11 cellular contexts compared by ENCODE assay signal in genomic region chr16:11596572-11597226, GRCh38. TPM values are rescaled to one million over a fixed set of nuclear protein-coding genes. Genes with fewer than 3 reads are reported as not detected.
DNase-seq lines count a peak whose midpoint lies in the region; ATAC-seq and TF ChIP-seq lines count a peak whose summit lies in the region.
"Had no signal": no experiment of that assay in that cellular context is flagged by ENCODE, and none has a peak within 500 bp of the region (broad histone marks: within the 10 kb centered on the region; RNA-seq: fewer than 3 reads in every experiment).

No MANE protein-coding gene starts in this region.

- peaks cover 26% of the 10 kb centered on the region for H3K4me1 Mint-ChIP-seq in stimulated activated naive CD8-positive, alpha-beta T cell treated with anti-CD3 and anti-CD28 coated beads, Interleukin-15, amount 100 ng/mL, for 72 hours
- H3K4me1 Mint-ChIP-seq in naive thymus-derived CD8-positive, alpha-beta T cell: peaks cover 13 to 31% (median 26%) of the 10 kb centered on the region in 4 donors

- H3K4me3 ChIP-seq in epithelial cell of esophagus (ENCODE audit: low read length): no peak overlapping the region

- H3K9me3 Mint-ChIP-seq in stimulated activated naive CD8-positive, alpha-beta T cell treated with anti-CD3 and anti-CD28 coated beads, Interleukin-15, amount 100 ng/mL, for 72 hours: no peaks in the 10 kb centered on the region
- no peaks in the 10 kb centered on the region for H3K9me3 Mint-ChIP-seq in naive thymus-derived CD8-positive, alpha-beta T cell
- H3K9me3 Mint-ChIP-seq: activated CD4-positive, alpha-beta T cell treated with anti-CD3 and anti-CD28 coated beads, Interleukin-2, amount 10 ng/mL, durations not matched to agents 24 days and 14 days had no signal

- TF ChIP-seq CTCF in epithelial cell of esophagus (IDR thresholded peaks at IDR 0.05; ENCODE audit: insufficient read depth, low read depth, low read length, missing control alignments): no peak

- no peak overlapping the region for H3K4me3 Mint-ChIP-seq in stimulated activated naive CD8-positive, alpha-beta T cell treated with anti-CD3 and anti-CD28 coated beads, Interleukin-15, amount 100 ng/mL, for 72 hours
- no peak overlapping the region for H3K4me3 Mint-ChIP-seq in naive thymus-derived CD8-positive, alpha-beta T cell
- H3K4me3 Mint-ChIP-seq: activated CD4-positive, alpha-beta T cell treated with anti-CD3 and anti-CD28 coated beads, Interleukin-2, amount 10 ng/mL, durations not matched to agents 24 days and 14 days had no signal

- H3K36me3 Mint-ChIP-seq in naive thymus-derived CD8-positive, alpha-beta T cell: no peaks in the 10 kb centered on the region

- H3K27ac Mint-ChIP-seq in stimulated activated naive CD8-positive, alpha-beta T cell treated with anti-CD3 and anti-CD28 coated beads, Interleukin-15, amount 100 ng/mL, for 72 hours: peak overlapping the region; percentile 13 to 56
- H3K27ac Mint-ChIP-seq in naive thymus-derived CD8-positive, alpha-beta T cell: peak overlapping the region in 8 of 10 donors; percentile 71 to 92 (median 82)

- ATAC-seq in stimulated activated naive CD8-positive, alpha-beta T cell treated with anti-CD3 and anti-CD28 coated beads, Interleukin-15, amount 100 ng/mL, for 72 hours: no peak
- no peak for ATAC-seq in stimulated activated naive CD8-positive, alpha-beta T cell treated with anti-CD3 and anti-CD28 coated beads, Interleukin-15, Interleukin-2, amounts not matched to agents 100 U/mL and 50 U/mL, for 24 hours
- ATAC-seq in naive thymus-derived CD8-positive, alpha-beta T cell: no peak
- ATAC-seq in GM21723 (IDR thresholded peaks at IDR 0.05; ENCODE audit: unreplicated experiment): no peak

- H3K27me3 Mint-ChIP-seq in stimulated activated naive CD8-positive, alpha-beta T cell treated with anti-CD3 and anti-CD28 coated beads, Interleukin-15, amount 100 ng/mL, for 72 hours: no peaks in the 10 kb centered on the region
- H3K27me3 Mint-ChIP-seq in naive thymus-derived CD8-positive, alpha-beta T cell: no peaks in the 10 kb centered on the region
- H3K27me3 Mint-ChIP-seq: activated CD4-positive, alpha-beta T cell treated with anti-CD3 and anti-CD28 coated beads, Interleukin-2, amount 10 ng/mL, durations not matched to agents 24 days and 14 days had no signal

- no peak for DNase-seq in stimulated activated naive CD8-positive, alpha-beta T cell treated with anti-CD3 and anti-CD28 coated beads, Interleukin-15, amount 100 ng/mL, for 72 hours
- DNase-seq in stimulated activated naive CD8-positive, alpha-beta T cell treated with anti-CD3 and anti-CD28 coated beads, Interleukin-15, Interleukin-2, amounts not matched to agents 100 U/mL and 50 U/mL, for 24 hours: no peak
- peak; percentile 68 for DNase-seq in epithelial cell of esophagus (ENCODE audit: low read depth)
- DNase-seq in naive thymus-derived CD8-positive, alpha-beta T cell: no peak
- DNase-seq in NCI-H748 treated with DMSO at 0.1 percent for 48 hours (lab: John Stamatoyannopoulos, UW): no peak
- DNase-seq in ureter (ENCODE audit: low spot score): no peak
- DNase-seq in GM19240 (ENCODE audit: insufficient read length, low spot score): no peak
- DNase-seq: activated CD4-positive, alpha-beta T cell treated with anti-CD3 and anti-CD28 coated beads, Interleukin-2, amount 10 ng/mL, durations not matched to agents 24 days and 14 days; kidney glomerular epithelial cell; NCI-H774 had no signal

- POLR2A ChIA-PET in naive thymus-derived CD8-positive, alpha-beta T cell (lab: Charles Lee): interaction anchor here (0.8 to 5.4 kb wide), 8 partner anchors 10 to 64 kb away, joined by 3 to 22 read pairs (median 4); partner anchors contain the start of gene LITAF

RNA-seq across cellular contexts. Expression of gene LITAF, which starts 10.0 kb away (rescaled TPM):
- total RNA-seq in naive thymus-derived CD8-positive, alpha-beta T cell: 100 to 1,000 TPM; 169 to 176 TPM
- polyA plus RNA-seq in naive thymus-derived CD8-positive, alpha-beta T cell: 100 to 1,000 TPM; 553 to 770 (median 597) TPM
- total RNA-seq in ureter: 160 TPM
